10 cellular contexts compared by ENCODE assay signal in the genomic region with DNA sequence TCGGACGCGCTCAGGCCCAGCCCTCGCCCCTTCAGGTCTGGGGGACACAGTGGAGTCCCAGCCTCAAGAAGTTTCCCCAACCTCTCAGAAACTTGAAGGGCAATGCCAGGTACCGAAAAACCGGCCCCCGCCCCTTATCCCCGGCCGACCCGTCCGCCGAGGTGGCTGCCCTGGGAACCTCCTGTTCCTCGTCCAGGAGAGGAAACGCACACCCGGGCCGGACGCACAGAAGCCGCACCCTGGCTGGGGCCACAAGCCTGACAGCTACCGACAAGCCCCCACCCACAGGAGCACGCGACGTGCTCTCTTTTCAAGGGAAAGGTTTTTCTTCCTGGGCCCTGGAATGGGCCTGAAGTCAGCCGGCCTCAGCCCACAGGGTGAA. TPM values are rescaled to one million over a fixed set of nuclear protein-coding genes. Genes with fewer than 3 reads are reported as not detected.
A peak's percentile ranks its signal among the peaks of the same experiment; 100 is the strongest.
DNase-seq lines count a peak whose midpoint lies in the region; ATAC-seq, FAIRE-seq and TF ChIP-seq lines count a peak whose summit lies in the region.
"Had no signal": no experiment of that assay in that cellular context is flagged by ENCODE, and none has a peak within 500 bp of the region (broad histone marks: within the 10 kb centered on the region; RNA-seq: fewer than 3 reads in every experiment).

No MANE protein-coding gene starts in this region.

- H3K36me3 ChIP-seq in astrocyte (ENCODE audit: insufficient read depth, low read length) = no peaks in the 10 kb centered on the region
- H3K36me3 ChIP-seq in mesenchymal stem cell (ENCODE audit: control insufficient read depth in 1 of 2, insufficient read depth in 2 of 2, low read depth in 1 of 2, low read length in 2 of 2) = peaks cover 0 to 2% of the 10 kb centered on the region in 2 experiments

- no peaks in the 10 kb centered on the region for H3K79me1 ChIP-seq in mesenchymal stem cell (replicated peaks; ENCODE audit: low read length, poor library complexity, severe bottlenecking)

- H3K4me1 Mint-ChIP-seq in astrocyte (ENCODE audit: low read depth, unreplicated experiment) = no peaks in the 10 kb centered on the region
- peaks cover 67% of the 10 kb centered on the region for H3K4me1 Mint-ChIP-seq in stimulated activated memory B cell treated with anti-CD40 and anti-IgM and Interleukin-4, amounts not matched to agents 10 μg/mL and 1 μg/mL and 100 μg/mL, for 72 hours

- H3K4ac ChIP-seq in mesenchymal stem cell (ENCODE audit: low read depth in 1 of 2, low read length in 2 of 2) = no peak overlapping the region

- no peaks in the 10 kb centered on the region for H3K79me2 ChIP-seq in astrocyte (ENCODE audit: insufficient read depth, low read length)

- no peak overlapping the region for H3K27ac Mint-ChIP-seq in astrocyte (ENCODE audit: unreplicated experiment)
- H3K27ac Mint-ChIP-seq in stimulated activated memory B cell treated with anti-CD40 and anti-IgM and Interleukin-4, amounts not matched to agents 10 μg/mL and 1 μg/mL and 100 μg/mL, for 72 hours = peak overlapping the region; percentile 86

- no peak for FAIRE-seq in astrocyte (lab: Jason Lieb, UNC)

- H4K20me1 ChIP-seq in astrocyte (ENCODE audit: insufficient read depth, low read length) = no peaks in the 10 kb centered on the region

- H3K9ac ChIP-seq in astrocyte (ENCODE audit: low read length) = no peak overlapping the region
- H3K9ac ChIP-seq in mesenchymal stem cell (ENCODE audit: low read length) = no peak overlapping the region

- no peak overlapping the region for H4K8ac ChIP-seq in mesenchymal stem cell (ENCODE audit: low read length)

- H3K4me3 ChIP-seq in GM12865 (ENCODE audit: low read depth, low read length) (peak overlapping the region; percentile 7), astrocyte (ENCODE audit: insufficient read depth, low read depth, low read length) (no peak overlapping the region), mesenchymal stem cell (ENCODE audit: insufficient read depth in 1 of 2, low read depth in 1 of 2, low read length in 2 of 2) (peak overlapping the region in 1 of 2 experiments; percentile 73)

- no peak overlapping the region for H2AK5ac ChIP-seq in mesenchymal stem cell (ENCODE audit: low read length, severe bottlenecking)

- H3K14ac ChIP-seq in mesenchymal stem cell (ENCODE audit: low read length in 2 of 2) = no peak overlapping the region

- H3K4me1 ChIP-seq in astrocyte (ENCODE audit: insufficient read depth, low read length) (no peaks in the 10 kb centered on the region), mesenchymal stem cell (ENCODE audit: control insufficient read depth, insufficient read depth, low read depth, low read length) (peaks cover 12% of the 10 kb centered on the region)

- TF ChIP-seq CTCF in GM12865 (IDR thresholded peaks at IDR 0.05; ENCODE audit: insufficient read depth, low read depth, low read length, missing control alignments) (no peak), astrocyte (IDR thresholded peaks at IDR 0.05; ENCODE audit: insufficient read depth, low read depth, low read length) (no peak)

- no peak overlapping the region for H2BK12ac ChIP-seq in mesenchymal stem cell (ENCODE audit: low read length in 2 of 2)

- H3K9me3 Mint-ChIP-seq in astrocyte (ENCODE audit: unreplicated experiment) = no peaks in the 10 kb centered on the region
- H3K9me3 Mint-ChIP-seq in stimulated activated memory B cell treated with anti-CD40 and anti-IgM and Interleukin-4, amounts not matched to agents 10 μg/mL and 1 μg/mL and 100 μg/mL, for 72 hours = no peaks in the 10 kb centered on the region

- H2AFZ ChIP-seq in astrocyte (ENCODE audit: low read depth, low read length) (no peak overlapping the region), mesenchymal stem cell (ENCODE audit: low read depth, low read length) (no peak overlapping the region)

- 61% methylated on average over 23 of the region's 23 CpGs for WGBS in mesenchymal stem cell

- no peak overlapping the region for H2BK15ac ChIP-seq in mesenchymal stem cell (ENCODE audit: low read depth, poor library complexity, severe bottlenecking)

- no peak overlapping the region for H2BK120ac ChIP-seq in mesenchymal stem cell (ENCODE audit: low read depth, low read length)

- H3K4me2 ChIP-seq in astrocyte (ENCODE audit: low read length) (no peak overlapping the region), mesenchymal stem cell (ENCODE audit: low read length, poor library complexity, severe bottlenecking) (no peak overlapping the region)

- peak overlapping the region; percentile 34 for H3K4me3 Mint-ChIP-seq in astrocyte (ENCODE audit: unreplicated experiment)
- H3K4me3 Mint-ChIP-seq in stimulated activated memory B cell treated with anti-CD40 and anti-IgM and Interleukin-4, amounts not matched to agents 10 μg/mL and 1 μg/mL and 100 μg/mL, for 72 hours = peak overlapping the region; percentile 82

- H3K9me3 ChIP-seq in astrocyte (ENCODE audit: insufficient read depth, low read depth, low read length) (no peaks in the 10 kb centered on the region), mesenchymal stem cell (ENCODE audit: control insufficient read depth, low read length) (no peaks in the 10 kb centered on the region)

- H3K23ac ChIP-seq in mesenchymal stem cell (ENCODE audit: low read length in 2 of 2) = peak overlapping the region in 1 of 2 experiments; percentile 14

- no peak overlapping the region for H3K18ac ChIP-seq in mesenchymal stem cell (ENCODE audit: low read depth in 1 of 2, low read length in 2 of 2)

- peaks cover 31% of the 10 kb centered on the region for H3K27me3 Mint-ChIP-seq in astrocyte (ENCODE audit: low read depth, unreplicated experiment)
- H3K27me3 Mint-ChIP-seq in stimulated activated memory B cell treated with anti-CD40 and anti-IgM and Interleukin-4, amounts not matched to agents 10 μg/mL and 1 μg/mL and 100 μg/mL, for 72 hours = no peaks in the 10 kb centered on the region

- H3K36me3 Mint-ChIP-seq in astrocyte (ENCODE audit: low read depth, unreplicated experiment) = no peaks in the 10 kb centered on the region
- H3K36me3 Mint-ChIP-seq in stimulated activated memory B cell treated with anti-CD40 and anti-IgM and Interleukin-4, amounts not matched to agents 10 μg/mL and 1 μg/mL and 100 μg/mL, for 72 hours = no peaks in the 10 kb centered on the region

- no peak overlapping the region for H2BK5ac ChIP-seq in mesenchymal stem cell (ENCODE audit: low read depth, low read length, poor library complexity, severe bottlenecking)

- H3K27ac ChIP-seq in astrocyte (ENCODE audit: low read depth, low read length) (no peak overlapping the region), mesenchymal stem cell (ENCODE audit: low read length, poor library complexity, severe bottlenecking) (no peak overlapping the region)

- H3K27me3 ChIP-seq in astrocyte (ENCODE audit: insufficient read depth, low read length) (peaks cover 40% of the 10 kb centered on the region), mesenchymal stem cell (ENCODE audit: control insufficient read depth in 1 of 2, insufficient read depth in 1 of 2, low read length in 2 of 2) (peaks cover 77 to 87% of the 10 kb centered on the region in 2 experiments)

- intact Hi-C loops in left colon (cut with DNase I, micrococcal nuclease) = loop anchor here in 1 of 2 donors (10.0 kb wide), 1 partner anchor 275 kb away; a partner anchor contains a TSS

- no peak overlapping the region for H4K91ac ChIP-seq in mesenchymal stem cell (ENCODE audit: low read length)

- ATAC-seq in left colon (peak; percentile 29), GM19328 (IDR thresholded peaks at IDR 0.05; ENCODE audit: unreplicated experiment) (no peak), HG03196 (IDR thresholded peaks at IDR 0.05; ENCODE audit: unreplicated experiment) (no peak)
- ATAC-seq in stimulated activated memory B cell treated with anti-CD40 and anti-IgM and Interleukin-4, amounts not matched to agents 10 μg/mL and 1 μg/mL and 100 μg/mL, for 72 hours = no peak

- DNase-seq in GM12865 (ENCODE audit: low read depth) (no peak), astrocyte (ENCODE audit: low read depth) (no peak), left colon (peak in 1 of 2 donors; percentile 53), mesenchymal stem cell (no peak), midbrain (lab: John Stamatoyannopoulos, UW) (no peak)
- DNase-seq: NCI-H2227 treated with DMSO at 0.1 percent for 48 hours had no signal

RNA-seq across cellular contexts. Expression of a gene that starts 37.2 kb away (rescaled TPM):
- 2.2 and 2.4 TPM in 2 replicates for total RNA-seq in astrocyte
- total RNA-seq in left colon = 10 to 100 TPM; 10.5 to 15.7 TPM
- 0.03 TPM for polyA plus RNA-seq in mesenchymal stem cell (2013, experiment 1 of 2)
- 0.03 TPM for polyA plus RNA-seq in mesenchymal stem cell (2013, experiment 2 of 2)
- total RNA-seq: pulmonary artery endothelial cell had no signal
